7 cellular contexts compared by ENCODE assay signal in the genomic region with DNA sequence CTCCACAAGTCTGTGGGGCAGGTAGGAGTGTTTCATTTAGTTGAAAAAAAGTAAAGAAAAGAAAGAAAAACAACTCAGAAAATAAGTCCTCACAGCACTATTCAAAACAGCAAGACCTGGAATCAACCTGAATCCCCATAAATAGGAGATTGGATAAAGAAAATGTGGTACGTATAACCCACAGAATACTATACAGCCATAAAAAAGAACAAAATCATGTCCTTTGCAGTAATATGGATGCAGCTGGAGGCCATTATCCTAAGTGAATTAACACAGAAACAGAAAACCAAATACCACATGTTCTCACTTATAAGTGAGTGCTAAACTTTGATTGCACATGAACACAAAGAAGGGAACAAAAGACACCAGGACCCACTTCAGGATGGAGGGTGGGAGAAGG.
"Had no signal": no experiment of that assay in that cellular context is flagged by ENCODE, and none has a peak within 500 bp of the region (broad histone marks: within the 10 kb centered on the region; RNA-seq: fewer than 3 reads in every experiment).

No MANE protein-coding gene starts in this region.

- DNase-seq: H9, HCEC 1CT, HFFc6 had no signal

- ATAC-seq: GM23338, HepG2 had no signal

- H3K27ac ChIP-seq: HL-60 had no signal

- H3K27ac Mint-ChIP-seq: GM23338, HFFc6, IgD-negative memory B cell had no signal

- H3K4me1 Mint-ChIP-seq: GM23338, IgD-negative memory B cell had no signal

- H3K4me3 ChIP-seq: GM23338 had no signal

- H3K27me3 Mint-ChIP-seq: IgD-negative memory B cell had no signal

- H3K36me3 Mint-ChIP-seq: IgD-negative memory B cell had no signal

- H3K9me3 Mint-ChIP-seq: GM23338, HFFc6, IgD-negative memory B cell had no signal

- H3K4me3 Mint-ChIP-seq: GM23338, H9, HFFc6, IgD-negative memory B cell had no signal
